14 cellular contexts compared by ENCODE assay signal in the genomic region with DNA sequence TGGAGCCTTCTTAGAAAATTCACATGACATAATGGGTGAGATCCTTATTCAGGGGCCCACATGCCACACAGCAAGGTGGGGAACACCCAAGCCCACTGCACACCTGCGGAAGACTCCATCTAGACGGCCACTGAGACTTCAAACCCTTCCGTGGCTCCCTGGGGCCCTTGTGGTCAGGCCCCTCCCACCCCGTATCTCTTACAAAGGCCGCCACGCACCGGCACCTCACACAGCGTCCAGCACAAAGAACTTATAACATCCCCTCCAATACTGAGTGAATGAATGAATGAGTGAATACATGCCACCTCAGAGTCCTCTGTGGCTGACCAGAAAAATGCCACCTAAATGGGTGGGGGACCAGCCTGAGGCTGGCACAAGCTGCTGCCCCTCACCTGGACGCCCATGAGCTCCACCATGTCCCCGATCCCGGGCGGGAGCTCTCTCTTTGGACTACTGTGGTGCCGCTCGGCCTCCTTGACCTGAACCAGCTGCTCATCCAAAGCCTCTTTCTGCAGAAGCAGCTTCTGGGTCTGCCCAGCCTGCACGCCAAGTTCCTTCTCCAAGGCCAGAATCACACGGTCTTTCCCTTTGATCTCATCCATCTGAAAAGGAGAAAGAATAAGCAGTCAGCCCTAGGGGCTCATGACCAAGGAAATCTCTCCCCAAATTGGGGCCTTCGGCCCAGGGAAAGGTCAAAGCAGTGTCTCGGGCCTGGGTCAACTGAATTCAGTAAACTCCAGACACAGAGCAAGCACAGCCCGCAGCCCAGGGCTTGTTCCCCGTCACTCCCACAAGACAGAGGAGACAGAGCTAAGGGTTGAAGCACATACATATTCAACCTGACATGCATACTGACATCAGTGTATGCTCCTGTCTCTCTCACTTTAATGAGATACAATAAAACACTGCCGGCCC.
A peak's percentile ranks its signal among the peaks of the same experiment; 100 is the strongest.
DNase-seq lines count a peak whose midpoint lies in the region; ATAC-seq and TF ChIP-seq lines count a peak whose summit lies in the region.
"Had no signal": no experiment of that assay in that cellular context is flagged by ENCODE, and none has a peak within 500 bp of the region (broad histone marks: within the 10 kb centered on the region; RNA-seq: fewer than 3 reads in every experiment).

No MANE protein-coding gene starts in this region.

- H3K4me3 Mint-ChIP-seq in activated T-helper 1 cell treated with anti-CD3 and anti-CD28 coated beads, Interleukin-12 subunit alpha, Interleukin-12 subunit beta, Interleukin-2, Interleukin-4 antibody, amounts not matched to agents 30 ng/mL and 10 ng/mL and 1 ng/mL, durations not matched to agents 14 hours and 24 hours and 36 hours: no peak overlapping the region
- H3K4me3 Mint-ChIP-seq in activated CD4-positive, alpha-beta T cell treated with anti-CD3 and anti-CD28 coated beads, Interleukin-2, amount 10 ng/mL, durations not matched to agents 24 days and 14 days: no peak overlapping the region
- no peak overlapping the region for H3K4me3 Mint-ChIP-seq in activated T-helper 2 cell treated with anti-CD3 and anti-CD28 coated beads, Interferon-gamma antibody, Interleukin-2, Interleukin-4, amounts not matched to agents 10 μg/mL and 5 μg/mL and 100 μg/mL, durations not matched to agents 14 hours and 24 hours and 36 hours (ENCODE audit: low read depth)
- H3K4me3 Mint-ChIP-seq: CD4-positive, alpha-beta T cell had no signal

- H3K4me1 ChIP-seq in BLaER1: peaks cover 14% of the 10 kb centered on the region
- no peaks in the 10 kb centered on the region for H3K4me1 ChIP-seq in lower lobe of right lung
- no peaks in the 10 kb centered on the region for H3K4me1 ChIP-seq in sigmoid colon

- WGBS in sigmoid colon, 2 donors: 81 to 85% methylated on average over 21 of the region's 21 CpGs

- no peak overlapping the region for H3K9ac ChIP-seq in BLaER1
- H3K9ac ChIP-seq: GM23248 had no signal

- H3K27me3 Mint-ChIP-seq in activated T-helper 1 cell treated with anti-CD3 and anti-CD28 coated beads, Interleukin-12 subunit alpha, Interleukin-12 subunit beta, Interleukin-2, Interleukin-4 antibody, amounts not matched to agents 30 ng/mL and 10 ng/mL and 1 ng/mL, durations not matched to agents 14 hours and 24 hours and 36 hours (ENCODE audit: insufficient read depth): peaks cover 2% of the 10 kb centered on the region
- H3K27me3 Mint-ChIP-seq in activated CD4-positive, alpha-beta T cell treated with anti-CD3 and anti-CD28 coated beads, Interleukin-2, amount 10 ng/mL, durations not matched to agents 24 days and 14 days: no peaks in the 10 kb centered on the region
- no peaks in the 10 kb centered on the region for H3K27me3 Mint-ChIP-seq in activated T-helper 2 cell treated with anti-CD3 and anti-CD28 coated beads, Interferon-gamma antibody, Interleukin-2, Interleukin-4, amounts not matched to agents 10 μg/mL and 5 μg/mL and 100 μg/mL, durations not matched to agents 14 hours and 24 hours and 36 hours (ENCODE audit: low read depth)
- H3K27me3 Mint-ChIP-seq: CD4-positive, alpha-beta T cell had no signal

- no peak for TF ChIP-seq EP300 in sigmoid colon (IDR thresholded peaks at IDR 0.05)

- H3K4me3 ChIP-seq in BLaER1 (no peak overlapping the region), dorsolateral prefrontal cortex (no peak overlapping the region), lower lobe of right lung (no peak overlapping the region), sigmoid colon (no peak overlapping the region)
- H3K4me3 ChIP-seq: GM23248 had no signal

- intact Hi-C loops in dorsolateral prefrontal cortex (cut with DNase I) (loop anchor here (5.0 kb wide), 1 partner anchor 88 kb away; no protein-coding TSS in a partner anchor), lower lobe of right lung (cut with DNase I) (no loop called here), sigmoid colon (cut with DNase I) (no loop called here)
- intact Hi-C loops in activated T-helper 1 cell treated with anti-CD3 and anti-CD28 coated beads, Interleukin-12 subunit alpha, Interleukin-12 subunit beta, Interleukin-2, Interleukin-4 antibody, amounts not matched to agents 30 ng/mL and 10 ng/mL and 1 ng/mL, durations not matched to agents 14 hours and 24 hours and 36 hours (cut with micrococcal nuclease): no loop called here
- intact Hi-C loops in activated CD4-positive, alpha-beta T cell treated with anti-CD3 and anti-CD28 coated beads, Interleukin-2, amount 10 ng/mL, durations not matched to agents 24 days and 14 days (cut with micrococcal nuclease): no loop called here
- intact Hi-C loops in activated T-helper 2 cell treated with anti-CD3 and anti-CD28 coated beads, Interferon-gamma antibody, Interleukin-2, Interleukin-4, amounts not matched to agents 10 μg/mL and 5 μg/mL and 100 μg/mL, durations not matched to agents 14 hours and 24 hours and 36 hours (cut with micrococcal nuclease): no loop called here

- no peaks in the 10 kb centered on the region for H3K4me1 Mint-ChIP-seq in activated T-helper 1 cell treated with anti-CD3 and anti-CD28 coated beads, Interleukin-12 subunit alpha, Interleukin-12 subunit beta, Interleukin-2, Interleukin-4 antibody, amounts not matched to agents 30 ng/mL and 10 ng/mL and 1 ng/mL, durations not matched to agents 14 hours and 24 hours and 36 hours (ENCODE audit: low read depth)
- no peaks in the 10 kb centered on the region for H3K4me1 Mint-ChIP-seq in activated CD4-positive, alpha-beta T cell treated with anti-CD3 and anti-CD28 coated beads, Interleukin-2, amount 10 ng/mL, durations not matched to agents 24 days and 14 days
- H3K4me1 Mint-ChIP-seq in activated T-helper 2 cell treated with anti-CD3 and anti-CD28 coated beads, Interferon-gamma antibody, Interleukin-2, Interleukin-4, amounts not matched to agents 10 μg/mL and 5 μg/mL and 100 μg/mL, durations not matched to agents 14 hours and 24 hours and 36 hours (ENCODE audit: low read depth): no peaks in the 10 kb centered on the region

- H3K27ac Mint-ChIP-seq in activated T-helper 1 cell treated with anti-CD3 and anti-CD28 coated beads, Interleukin-12 subunit alpha, Interleukin-12 subunit beta, Interleukin-2, Interleukin-4 antibody, amounts not matched to agents 30 ng/mL and 10 ng/mL and 1 ng/mL, durations not matched to agents 14 hours and 24 hours and 36 hours: no peak overlapping the region
- H3K27ac Mint-ChIP-seq in activated CD4-positive, alpha-beta T cell treated with anti-CD3 and anti-CD28 coated beads, Interleukin-2, amount 10 ng/mL, durations not matched to agents 24 days and 14 days: no peak overlapping the region
- H3K27ac Mint-ChIP-seq in activated T-helper 2 cell treated with anti-CD3 and anti-CD28 coated beads, Interferon-gamma antibody, Interleukin-2, Interleukin-4, amounts not matched to agents 10 μg/mL and 5 μg/mL and 100 μg/mL, durations not matched to agents 14 hours and 24 hours and 36 hours: no peak overlapping the region
- H3K27ac Mint-ChIP-seq: CD4-positive, alpha-beta T cell had no signal

- peaks cover 26% of the 10 kb centered on the region for H3K36me3 Mint-ChIP-seq in activated T-helper 1 cell treated with anti-CD3 and anti-CD28 coated beads, Interleukin-12 subunit alpha, Interleukin-12 subunit beta, Interleukin-2, Interleukin-4 antibody, amounts not matched to agents 30 ng/mL and 10 ng/mL and 1 ng/mL, durations not matched to agents 14 hours and 24 hours and 36 hours (ENCODE audit: low read depth)
- H3K36me3 Mint-ChIP-seq in activated CD4-positive, alpha-beta T cell treated with anti-CD3 and anti-CD28 coated beads, Interleukin-2, amount 10 ng/mL, durations not matched to agents 24 days and 14 days (ENCODE audit: low read depth): peaks cover 28% of the 10 kb centered on the region
- H3K36me3 Mint-ChIP-seq in activated T-helper 2 cell treated with anti-CD3 and anti-CD28 coated beads, Interferon-gamma antibody, Interleukin-2, Interleukin-4, amounts not matched to agents 10 μg/mL and 5 μg/mL and 100 μg/mL, durations not matched to agents 14 hours and 24 hours and 36 hours (ENCODE audit: low read depth): peaks cover 30% of the 10 kb centered on the region

- TF ChIP-seq POLR2A in sigmoid colon (IDR thresholded peaks at IDR 0.05): no peak

- H3K27me3 ChIP-seq in BLaER1: no peaks in the 10 kb centered on the region
- H3K27me3 ChIP-seq in dorsolateral prefrontal cortex: no peaks in the 10 kb centered on the region
- no peaks in the 10 kb centered on the region for H3K27me3 ChIP-seq in lower lobe of right lung (ENCODE audit: low read depth)
- peaks cover 0 to 4% (median 0%) of the 10 kb centered on the region in 3 donors for H3K27me3 ChIP-seq in sigmoid colon

- H3K27ac ChIP-seq in BLaER1 (no peak overlapping the region), dorsolateral prefrontal cortex (peak overlapping the region in 38 of 59 donors; percentile 1 to 73 (median 36)), lower lobe of right lung (no peak overlapping the region), sigmoid colon (no peak overlapping the region)
- H3K27ac ChIP-seq: GM23248 had no signal

- H3K36me3 ChIP-seq in BLaER1 (peaks cover 24% of the 10 kb centered on the region), lower lobe of right lung (no peaks in the 10 kb centered on the region), sigmoid colon (no peaks in the 10 kb centered on the region)

- H3K9me3 ChIP-seq in BLaER1: no peaks in the 10 kb centered on the region
- no peaks in the 10 kb centered on the region for H3K9me3 ChIP-seq in lower lobe of right lung
- H3K9me3 ChIP-seq in sigmoid colon: no peaks in the 10 kb centered on the region

- no peak for DNase-seq in dorsolateral prefrontal cortex
- peak; percentile 24 for DNase-seq in lower lobe of right lung
- peak; percentile 53 for DNase-seq in sigmoid colon
- no peak for DNase-seq in activated T-helper 1 cell treated with anti-CD3 and anti-CD28 coated beads, Interleukin-12 subunit alpha, Interleukin-12 subunit beta, Interleukin-2, Interleukin-4 antibody, amounts not matched to agents 30 ng/mL and 10 ng/mL and 1 ng/mL, durations not matched to agents 14 hours and 24 hours and 36 hours (ENCODE audit: low spot score)
- DNase-seq in NOMO-1 treated with DMSO at 0.1 percent for 48 hours (lab: John Stamatoyannopoulos, UW; ENCODE audit: unreplicated experiment): no peak
- no peak for DNase-seq in activated CD4-positive, alpha-beta T cell treated with anti-CD3 and anti-CD28 coated beads, Interleukin-2, amount 10 ng/mL, durations not matched to agents 24 days and 14 days
- no peak for DNase-seq in activated T-helper 2 cell treated with anti-CD3 and anti-CD28 coated beads, Interferon-gamma antibody, Interleukin-2, Interleukin-4, amounts not matched to agents 10 μg/mL and 5 μg/mL and 100 μg/mL, durations not matched to agents 14 hours and 24 hours and 36 hours (ENCODE audit: low spot score)
- DNase-seq: ACHN; Calu3; CD4-positive, alpha-beta T cell; DMS 273 treated with DMSO at 0.1 percent for 48 hours; GM23248 had no signal

- no peaks in the 10 kb centered on the region for H4K20me1 ChIP-seq in BLaER1

- TF ChIP-seq CTCF in dorsolateral prefrontal cortex (IDR thresholded peaks at IDR 0.05 in 54 of 56, conservative IDR thresholded peaks at IDR 0.05 in 2 of 56; ENCODE audit: low read depth in 1 of 56, partially characterized antibody in 56 of 56): no peak
- TF ChIP-seq CTCF in lower lobe of right lung (IDR thresholded peaks at IDR 0.05): no peak
- no peak for TF ChIP-seq CTCF in sigmoid colon (IDR thresholded peaks at IDR 0.05)

- H3K9me3 Mint-ChIP-seq in activated T-helper 1 cell treated with anti-CD3 and anti-CD28 coated beads, Interleukin-12 subunit alpha, Interleukin-12 subunit beta, Interleukin-2, Interleukin-4 antibody, amounts not matched to agents 30 ng/mL and 10 ng/mL and 1 ng/mL, durations not matched to agents 14 hours and 24 hours and 36 hours: no peaks in the 10 kb centered on the region
- no peaks in the 10 kb centered on the region for H3K9me3 Mint-ChIP-seq in activated CD4-positive, alpha-beta T cell treated with anti-CD3 and anti-CD28 coated beads, Interleukin-2, amount 10 ng/mL, durations not matched to agents 24 days and 14 days
- H3K9me3 Mint-ChIP-seq in activated T-helper 2 cell treated with anti-CD3 and anti-CD28 coated beads, Interferon-gamma antibody, Interleukin-2, Interleukin-4, amounts not matched to agents 10 μg/mL and 5 μg/mL and 100 μg/mL, durations not matched to agents 14 hours and 24 hours and 36 hours: no peaks in the 10 kb centered on the region
- H3K9me3 Mint-ChIP-seq: CD4-positive, alpha-beta T cell had no signal

- no peak for ATAC-seq in lower lobe of right lung
- ATAC-seq: HCT116 had no signal

- peak overlapping the region; percentile 22; the same call in 1 of the 2 replicates for H3K4me2 ChIP-seq in BLaER1

Comparison
In these comparisons a context has a peak if more than half of its experiments do, and no peak if none do; other contexts are left out.
1. H3K27ac ChIP-seq: peak in dorsolateral prefrontal cortex (38 of 59); none in BLaER1 (single experiment), lower lobe of right lung (single experiment) and sigmoid colon (0 of 4).
2. DNase-seq: peak in lower lobe of right lung (single experiment) and sigmoid colon (single experiment); none in dorsolateral prefrontal cortex (0 of 10), activated T-helper 1 cell treated with anti-CD3 and anti-CD28 coated beads, Interleukin-12 subunit alpha, Interleukin-12 subunit beta, Interleukin-2, Interleukin-4 antibody, amounts not matched to agents 30 ng/mL and 10 ng/mL and 1 ng/mL, durations not matched to agents 14 hours and 24 hours and 36 hours (single experiment), NOMO-1 treated with DMSO at 0.1 percent for 48 hours (single experiment), activated CD4-positive, alpha-beta T cell treated with anti-CD3 and anti-CD28 coated beads, Interleukin-2, amount 10 ng/mL, durations not matched to agents 24 days and 14 days (single experiment) and activated T-helper 2 cell treated with anti-CD3 and anti-CD28 coated beads, Interferon-gamma antibody, Interleukin-2, Interleukin-4, amounts not matched to agents 10 μg/mL and 5 μg/mL and 100 μg/mL, durations not matched to agents 14 hours and 24 hours and 36 hours (single experiment).
3. intact Hi-C loops: an anchor here in dorsolateral prefrontal cortex (5.0 kb wide); none called in lower lobe of right lung, sigmoid colon, activated T-helper 1 cell treated with anti-CD3 and anti-CD28 coated beads, Interleukin-12 subunit alpha, Interleukin-12 subunit beta, Interleukin-2, Interleukin-4 antibody, amounts not matched to agents 30 ng/mL and 10 ng/mL and 1 ng/mL, durations not matched to agents 14 hours and 24 hours and 36 hours, activated CD4-positive, alpha-beta T cell treated with anti-CD3 and anti-CD28 coated beads, Interleukin-2, amount 10 ng/mL, durations not matched to agents 24 days and 14 days and activated T-helper 2 cell treated with anti-CD3 and anti-CD28 coated beads, Interferon-gamma antibody, Interleukin-2, Interleukin-4, amounts not matched to agents 10 μg/mL and 5 μg/mL and 100 μg/mL, durations not matched to agents 14 hours and 24 hours and 36 hours.